In the genomic region with DNA sequence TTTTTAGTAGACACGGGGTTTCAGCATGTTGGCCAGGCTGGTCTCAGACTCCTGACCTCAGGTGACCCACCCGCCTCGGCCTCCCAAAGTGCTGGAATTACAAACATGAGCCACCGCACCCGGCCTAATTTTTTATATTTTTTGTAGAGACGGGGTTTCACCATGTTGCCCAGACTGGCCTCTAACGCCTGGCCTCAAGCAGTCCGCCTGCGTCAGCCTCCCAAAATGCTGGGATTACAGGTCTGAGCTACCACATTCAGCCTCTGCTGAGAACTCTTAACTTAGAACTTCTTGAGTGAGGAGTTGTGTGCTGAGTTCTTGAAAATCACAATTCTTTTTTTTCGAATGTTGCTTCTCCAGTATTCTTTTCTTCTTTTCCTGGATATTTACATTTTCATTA, we compare ENCODE assay signal across 32 cellular contexts.
"Had no signal": no experiment of that assay in that cellular context is flagged by ENCODE, and none has a peak within 500 bp of the region (broad histone marks: within the 10 kb centered on the region; RNA-seq: fewer than 3 reads in every experiment).

No MANE protein-coding gene starts in this region.

- H3K4me1 Mint-ChIP-seq: mesothelial cell of epicardium, nephron progenitor cell, neural progenitor cell had no signal

- FAIRE-seq: keratinocyte, urothelium cell line had no signal

- H3K4me2 ChIP-seq: hepatocyte, neural progenitor cell, smooth muscle cell had no signal

- H3K9me3 Mint-ChIP-seq: natural killer cell had no signal

- H3K36me3 Mint-ChIP-seq: natural killer cell had no signal

- H3K4me3 Mint-ChIP-seq: mesothelial cell of epicardium, nephron progenitor cell, neural progenitor cell had no signal

- H3K4me1 ChIP-seq: lower lobe of right lung, right atrium auricular region, right lobe of liver, stomach, testis, thyroid gland, upper lobe of right lung had no signal

- ATAC-seq: left cardiac atrium; left lobe of liver; left ventricle myocardium superior; lower lobe of right lung; natural killer cell; right lobe of liver; stimulated activated naive B cell treated with anti-CD40 and anti-IgM and Interleukin-4, amounts not matched to agents 10 μg/mL and 1 μg/mL and 100 μg/mL, for 72 hours; stimulated activated naive CD8-positive, alpha-beta T cell treated with anti-CD3 and anti-CD28 coated beads, Interleukin-15, Interleukin-2, amounts not matched to agents 100 U/mL and 50 U/mL, for 24 hours; upper lobe of right lung had no signal

- H3K9me3 ChIP-seq: lower lobe of right lung, neutrophil, right atrium auricular region, right lobe of liver, stomach, testis, thyroid gland, transverse colon, upper lobe of right lung had no signal

- H3K27ac Mint-ChIP-seq: mesothelial cell of epicardium, nephron progenitor cell, neural progenitor cell, progenitor cell of endocrine pancreas had no signal

- H3K36me3 ChIP-seq: neural progenitor cell, right atrium auricular region, right lobe of liver, thyroid gland, transverse colon had no signal

- H3K9ac ChIP-seq: neural progenitor cell had no signal

- H3K4me3 ChIP-seq: hepatocyte, lower lobe of right lung, neural progenitor cell, right atrium auricular region, right lobe of liver, smooth muscle cell, stomach, testis, thyroid gland, transverse colon, upper lobe of right lung had no signal

- DNase-seq: kidney glomerular epithelial cell; left cardiac atrium; left ventricle myocardium superior; lower lobe of right lung; mammary epithelial cell; mesendoderm; naive B cell; natural killer cell; nephron progenitor cell; occipital lobe; right lobe of liver; stimulated activated CD4-positive, alpha-beta T cell treated with anti-CD3 and anti-CD28 coated beads, Interleukin-1b, Interleukin-23, amount 100 ng/mL, for 48 hours; stimulated activated CD4-positive, alpha-beta T cell treated with anti-CD3 and anti-CD28 coated beads, Interleukin-2, amount 100 ng/mL, for 48 hours; stimulated activated CD4-positive, alpha-beta T cell treated with anti-CD3 and anti-CD28 coated beads, Interleukin-4, amount 100 ng/mL, for 4 hours; stimulated activated CD8-positive, alpha-beta memory T cell treated with anti-CD3 and anti-CD28 coated beads, Interleukin-4, amount 100 ng/mL, for 48 hours; stimulated activated naive B cell treated with anti-CD40 and anti-IgM and Interleukin-4, amounts not matched to agents 10 μg/mL and 1 μg/mL and 100 μg/mL, for 72 hours; stimulated activated naive CD8-positive, alpha-beta T cell treated with anti-CD3 and anti-CD28 coated beads, Interleukin-15, Interleukin-2, amounts not matched to agents 100 U/mL and 50 U/mL, for 24 hours; stomach; testis; thyroid gland; transverse colon; upper lobe of right lung had no signal

- H2AFZ ChIP-seq: hepatocyte, neural progenitor cell had no signal

- H3K27ac ChIP-seq: hepatocyte, lower lobe of right lung, neural progenitor cell, right atrium auricular region, right lobe of liver, stomach, testis, thyroid gland, transverse colon, upper lobe of right lung had no signal

- H3K27me3 ChIP-seq: hepatocyte, neural progenitor cell, neutrophil, right atrium auricular region, right lobe of liver, stomach, testis, thyroid gland, transverse colon, upper lobe of right lung had no signal

- H3K27me3 Mint-ChIP-seq: naive B cell; progenitor cell of endocrine pancreas; stimulated activated naive B cell treated with anti-CD40 and anti-IgM and Interleukin-4, amounts not matched to agents 10 μg/mL and 1 μg/mL and 100 μg/mL, for 72 hours had no signal
